Comparison of ENCODE assay signal across 1 cellular context in genomic region chr5:14405267-14405666, GRCh38.
TF ChIP-seq lines count a peak whose summit lies in the region.

No MANE protein-coding gene starts in this region.

TF ChIP-seq in HCT116, 20 proteins besides CTCF, POLR2A, EP300 and RAD21 (continued from another document):
- TF ChIP-seq REST (IDR thresholded peaks at IDR 0.05; ENCODE audit: low read depth) (no peak), EZH2phosphoT487 (IDR thresholded peaks at IDR 0.05; ENCODE audit: borderline replicate concordance) (no peak), ZBTB33 (IDR thresholded peaks at IDR 0.05; ENCODE audit: extremely low read depth, insufficient replicate concordance, low read length) (no peak), POLR2AphosphoS5 (IDR thresholded peaks at IDR 0.05; ENCODE audit: low read depth, low read length) (no peak), CBX3 (IDR thresholded peaks at IDR 0.05; ENCODE audit: low read depth) (no peak), ZNF274 (IDR thresholded peaks at IDR 0.05; ENCODE audit: low read depth, low read length) (no peak), EGR1 (IDR thresholded peaks at IDR 0.05; ENCODE audit: low read depth) (no peak), EZH2 (IDR thresholded peaks at IDR 0.05) (no peak), ELF1 (IDR thresholded peaks at IDR 0.05; ENCODE audit: borderline replicate concordance, low read depth) (no peak), MAX (IDR thresholded peaks at IDR 0.05) (no peak), SP1 (IDR thresholded peaks at IDR 0.05; ENCODE audit: low read depth) (no peak), FOSL1 (IDR thresholded peaks at IDR 0.05; ENCODE audit: low read depth) (no peak), CEBPB (IDR thresholded peaks at IDR 0.05; ENCODE audit: low read depth) (no peak)
